ENCODE assay signal across 32 cellular contexts in genomic region chr1:94606471-94606870, GRCh38.
DNase-seq lines count a peak whose midpoint lies in the region; ATAC-seq, FAIRE-seq and TF ChIP-seq lines count a peak whose summit lies in the region.
"Had no signal": no experiment of that assay in that cellular context is flagged by ENCODE, and none has a peak within 500 bp of the region (broad histone marks: within the 10 kb centered on the region; RNA-seq: fewer than 3 reads in every experiment).

No MANE protein-coding gene starts in this region.

- peak; percentile 71 for FAIRE-seq in RCC 7860 (lab: Jason Lieb, UNC)
- FAIRE-seq: GM19239 had no signal

- no peaks in the 10 kb centered on the region for H4K20me1 ChIP-seq in smooth muscle cell (ENCODE audit: low read depth)

- TF ChIP-seq CTCF in HFFc6 (IDR thresholded peaks at IDR 0.05) (no peak), endodermal cell (conservative IDR thresholded peaks at IDR 0.05) (no peak), smooth muscle cell (IDR thresholded peaks at IDR 0.05; ENCODE audit: borderline replicate concordance, insufficient read depth, poor library complexity, severe bottlenecking) (no peak), type B pancreatic cell (conservative IDR thresholded peaks at IDR 0.05) (no peak)

- H3K27ac ChIP-seq in endodermal cell (ENCODE audit: low read depth, low read length) (no peak overlapping the region), smooth muscle cell (ENCODE audit: low read depth) (peak overlapping the region; percentile 70)
- H3K27ac ChIP-seq: C4-2B, PC-9, psoas muscle, sigmoid colon had no signal

- H3K27ac Mint-ChIP-seq in HFFc6, result peak overlapping the region; percentile 83
- no peak overlapping the region for H3K27ac Mint-ChIP-seq in endodermal cell
- no peak overlapping the region for H3K27ac Mint-ChIP-seq in type B pancreatic cell
- H3K27ac Mint-ChIP-seq: activated CD4-positive, alpha-beta T cell treated with anti-CD3 and anti-CD28 coated beads, Interleukin-2, amount 10 ng/mL, durations not matched to agents 24 days and 14 days; activated naive CD8-positive, alpha-beta T cell treated with anti-CD3 and anti-CD28 coated beads for 36 hours; activated T-cell treated with anti-CD3 and anti-CD28 coated beads, Interleukin-2, amount 50 U/mL, for 24 hours; mesothelial cell of epicardium; naive thymus-derived CD4-positive, alpha-beta T cell had no signal

- H3K36me3 Mint-ChIP-seq in HFFc6 (ENCODE audit: low read depth), result peaks cover 11% of the 10 kb centered on the region
- peaks cover 3% of the 10 kb centered on the region for H3K36me3 Mint-ChIP-seq in endodermal cell (ENCODE audit: low read depth)
- H3K36me3 Mint-ChIP-seq in type B pancreatic cell, result no peaks in the 10 kb centered on the region
- H3K36me3 Mint-ChIP-seq: activated naive CD8-positive, alpha-beta T cell treated with anti-CD3 and anti-CD28 coated beads for 36 hours; mesothelial cell of epicardium; naive thymus-derived CD4-positive, alpha-beta T cell had no signal

- H2AFZ ChIP-seq in smooth muscle cell (ENCODE audit: low read depth), result no peak overlapping the region
- H2AFZ ChIP-seq: PC-9 had no signal

- no peak overlapping the region for H3K4me2 ChIP-seq in smooth muscle cell
- H3K4me2 ChIP-seq: PC-9 had no signal

- H3K4me3 ChIP-seq in endodermal cell (ENCODE audit: low read length) (no peak overlapping the region), smooth muscle cell (no peak overlapping the region)
- H3K4me3 ChIP-seq: PC-9, psoas muscle, sigmoid colon had no signal

- H3K9me3 ChIP-seq in endodermal cell (ENCODE audit: control insufficient read depth, low read length) (no peaks in the 10 kb centered on the region), smooth muscle cell (replicated peaks; ENCODE audit: low read depth) (no peaks in the 10 kb centered on the region)
- H3K9me3 ChIP-seq: psoas muscle, sigmoid colon had no signal

- H3K9ac ChIP-seq in endodermal cell (ENCODE audit: extremely low read depth, low read length, poor library complexity, severe bottlenecking), result no peak overlapping the region
- no peak overlapping the region for H3K9ac ChIP-seq in smooth muscle cell (ENCODE audit: low read depth)

- no peak overlapping the region; the same call in 1 of the 2 replicates for H3K4me3 Mint-ChIP-seq in HFFc6
- no peak overlapping the region for H3K4me3 Mint-ChIP-seq in endodermal cell
- H3K4me3 Mint-ChIP-seq in type B pancreatic cell, result no peak overlapping the region
- H3K4me3 Mint-ChIP-seq: activated CD4-positive, alpha-beta T cell treated with anti-CD3 and anti-CD28 coated beads, Interleukin-2, amount 10 ng/mL, durations not matched to agents 24 days and 14 days; activated naive CD8-positive, alpha-beta T cell treated with anti-CD3 and anti-CD28 coated beads for 36 hours; activated T-cell treated with anti-CD3 and anti-CD28 coated beads, Interleukin-2, amount 50 U/mL, for 24 hours; mesothelial cell of epicardium; naive thymus-derived CD4-positive, alpha-beta T cell had no signal

- H3K27me3 ChIP-seq in endodermal cell (ENCODE audit: control insufficient read depth, insufficient read depth, low read length, poor library complexity, severe bottlenecking) (no peaks in the 10 kb centered on the region), smooth muscle cell (ENCODE audit: low read depth) (no peaks in the 10 kb centered on the region)
- H3K27me3 ChIP-seq: sigmoid colon had no signal

- peaks cover 85% of the 10 kb centered on the region for H3K4me1 Mint-ChIP-seq in HFFc6 (ENCODE audit: low read depth)
- peaks cover 48% of the 10 kb centered on the region for H3K4me1 Mint-ChIP-seq in endodermal cell
- H3K4me1 Mint-ChIP-seq in type B pancreatic cell (ENCODE audit: unreplicated experiment), result peaks cover 18% of the 10 kb centered on the region

- H3F3A ChIP-seq in smooth muscle cell (ENCODE audit: low read depth), result peaks cover 11% of the 10 kb centered on the region

- peaks cover 5% of the 10 kb centered on the region; the same call in 1 of the 2 replicates for H3K9me3 Mint-ChIP-seq in HFFc6
- peaks cover 2% of the 10 kb centered on the region for H3K9me3 Mint-ChIP-seq in endodermal cell
- peaks cover 9% of the 10 kb centered on the region for H3K9me3 Mint-ChIP-seq in type B pancreatic cell
- H3K9me3 Mint-ChIP-seq: activated naive CD8-positive, alpha-beta T cell treated with anti-CD3 and anti-CD28 coated beads for 36 hours; activated T-cell treated with anti-CD3 and anti-CD28 coated beads, Interleukin-2, amount 50 U/mL, for 24 hours had no signal

- H3K79me2 ChIP-seq in smooth muscle cell (ENCODE audit: low read depth), result no peaks in the 10 kb centered on the region

- DNase-seq in HFFc6, result no peak
- peak; percentile 67 for DNase-seq in RCC 7860 (ENCODE audit: low spot score)
- DNase-seq in endodermal cell, result peak; percentile 47
- DNase-seq in smooth muscle cell (lab: John Stamatoyannopoulos, UW; ENCODE audit: unreplicated experiment), result no peak
- DNase-seq in SK-N-DZ (ENCODE audit: low spot score), result no peak
- no peak for DNase-seq in type B pancreatic cell (ENCODE audit: extremely low spot score, unreplicated experiment)
- DNase-seq: activated CD4-positive, alpha-beta T cell treated with anti-CD3 and anti-CD28 coated beads, Interleukin-2, amount 10 ng/mL, durations not matched to agents 24 days and 14 days; activated gamma-delta T cell; activated naive CD8-positive, alpha-beta T cell treated with anti-CD3 and anti-CD28 coated beads for 36 hours; activated T-cell treated with anti-CD3 and anti-CD28 coated beads, Interleukin-2, amount 50 U/mL, for 24 hours; aorta; DMS79 treated with DMSO at 0.1 percent for 48 hours; effector CD8-positive, alpha-beta T cell; GOT3; islet precursor cell; KBM-7; MM.1S; naive thymus-derived CD4-positive, alpha-beta T cell; NCI-H1436 treated with DMSO at 0.1 percent for 48 hours; NCI-H2081 treated with DMSO at 0.1 percent for 48 hours; NCI-H2227 treated with DMSO at 0.1 percent for 48 hours; NCI-H526 treated with DMSO at 0.1 percent for 48 hours; psoas muscle; SHP77 treated with DMSO at 0.1 percent for 48 hours; sigmoid colon; stimulated activated CD4-positive, alpha-beta T cell treated with anti-CD3 and anti-CD28 coated beads, Interleukin-15, amount 100 ng/mL, for 24 hours; stimulated activated CD4-positive, alpha-beta T cell treated with anti-CD3 and anti-CD28 coated beads, Interleukin-4, amount 100 ng/mL, for 4 hours had no signal

- H3K27me3 Mint-ChIP-seq in HFFc6 (ENCODE audit: insufficient read depth) (no peaks in the 10 kb centered on the region; the same call in none of the 2 replicates), endodermal cell (ENCODE audit: insufficient read depth) (no peaks in the 10 kb centered on the region), type B pancreatic cell (no peaks in the 10 kb centered on the region)

- ATAC-seq in HG03196 (IDR thresholded peaks at IDR 0.05; ENCODE audit: unreplicated experiment), result no peak
- ATAC-seq: naive thymus-derived CD4-positive, alpha-beta T cell; psoas muscle had no signal

- WGBS in endodermal cell (ENCODE audit: insufficient coverage in 1 of 2, insufficient read length in 1 of 2), 2 experiments, result 95 to 97% methylated on average over 4 of the region's 4 CpGs
- WGBS in smooth muscle cell (ENCODE audit: low lambda C conversion rate), result 89% methylated on average over 4 of the region's 4 CpGs

- peaks cover 10% of the 10 kb centered on the region for H3K4me1 ChIP-seq in endodermal cell (ENCODE audit: control insufficient read depth, insufficient read depth, low read length)
- peaks cover 20% of the 10 kb centered on the region for H3K4me1 ChIP-seq in smooth muscle cell (ENCODE audit: low read depth)
- H3K4me1 ChIP-seq: psoas muscle had no signal

- H3K36me3 ChIP-seq in endodermal cell (ENCODE audit: control insufficient read depth, insufficient read depth, low read length) (no peaks in the 10 kb centered on the region), smooth muscle cell (ENCODE audit: low read depth) (no peaks in the 10 kb centered on the region)
- H3K36me3 ChIP-seq: sigmoid colon had no signal

Comparison
In these comparisons a context has a peak if more than half of its experiments do, and no peak if none do; other contexts are left out.
1. DNase-seq: peak in RCC 7860 (single experiment) and endodermal cell (single experiment); none in HFFc6 (single experiment), smooth muscle cell (single experiment), SK-N-DZ (single experiment) and type B pancreatic cell (single experiment).